In the genomic region with DNA sequence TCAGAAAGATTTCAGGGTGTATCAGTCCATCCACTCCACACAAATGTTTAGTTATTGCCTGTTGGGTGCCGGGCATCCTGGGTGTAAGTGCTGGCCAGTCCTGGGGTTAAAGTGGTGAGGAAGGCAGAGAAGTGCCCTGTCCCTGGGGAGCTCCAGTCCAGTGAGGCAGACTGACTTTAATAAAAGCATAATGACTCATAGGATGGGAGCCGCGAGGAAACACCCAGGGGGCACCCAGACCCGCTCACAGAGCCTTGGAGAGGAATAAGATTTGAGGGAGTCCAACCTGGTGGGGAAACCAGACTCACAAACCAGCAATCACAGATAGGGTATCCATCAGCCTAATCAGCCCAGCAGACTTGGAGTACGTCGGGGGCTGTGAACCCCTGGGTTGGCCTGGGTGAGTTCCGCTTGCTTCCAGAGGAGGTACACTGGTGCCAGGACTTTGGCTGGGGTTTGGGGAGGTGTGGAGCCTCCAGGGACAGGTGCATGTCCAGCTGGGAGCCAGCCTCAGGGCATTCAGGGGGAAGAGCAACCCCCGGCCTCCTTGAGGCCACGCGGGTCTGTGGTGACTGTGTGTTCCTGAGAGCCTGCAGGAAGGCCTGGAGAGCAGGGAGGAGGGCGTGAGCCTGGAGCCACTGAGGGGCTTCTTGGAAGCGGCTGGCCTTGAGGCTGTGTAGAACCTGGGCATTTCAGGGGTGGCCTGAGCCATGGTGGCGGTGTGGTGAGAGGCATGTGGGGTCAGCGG, we compare ENCODE assay signal across 10 cellular contexts. TPM values are rescaled to one million over a fixed set of nuclear protein-coding genes. Genes with fewer than 3 reads are reported as not detected.
DNase-seq lines count a peak whose midpoint lies in the region; ATAC-seq and TF ChIP-seq lines count a peak whose summit lies in the region.
"Had no signal": no experiment of that assay in that cellular context is flagged by ENCODE, and none has a peak within 500 bp of the region (broad histone marks: within the 10 kb centered on the region; RNA-seq: fewer than 3 reads in every experiment).

No MANE protein-coding gene starts in this region.

- H3K4me1 ChIP-seq in HEK293 (ENCODE audit: control insufficient read depth, insufficient read depth, low read length), result no peaks in the 10 kb centered on the region
- H3K4me1 ChIP-seq in adipocyte (ENCODE audit: control insufficient read depth, insufficient read depth, low read length), result peaks cover 74% of the 10 kb centered on the region
- peaks cover 42% of the 10 kb centered on the region for H3K4me1 ChIP-seq in suprapubic skin

- no peak for ATAC-seq in GM19455 (IDR thresholded peaks at IDR 0.05; ENCODE audit: unreplicated experiment)
- no peak for ATAC-seq in GM18907 (IDR thresholded peaks at IDR 0.05; ENCODE audit: unreplicated experiment)
- no peak for ATAC-seq in HG02840 (IDR thresholded peaks at IDR 0.05; ENCODE audit: low FRiP score, unreplicated experiment)
- no peak for ATAC-seq in GM19324 (IDR thresholded peaks at IDR 0.05; ENCODE audit: low FRiP score, unreplicated experiment)

- H3K36me3 ChIP-seq in HEK293 (ENCODE audit: control insufficient read depth in 2 of 2, insufficient read depth in 1 of 2, low read length in 2 of 2), result no peaks in the 10 kb centered on the region
- no peaks in the 10 kb centered on the region for H3K36me3 ChIP-seq in adipocyte (ENCODE audit: control insufficient read depth, insufficient read depth, low read length, severe bottlenecking)
- no peaks in the 10 kb centered on the region for H3K36me3 ChIP-seq in suprapubic skin

- H3K4me3 ChIP-seq in HEK293 (ENCODE audit: low read depth, low read length), result no peak overlapping the region
- H3K4me3 ChIP-seq in adipocyte (ENCODE audit: low read length), result peak overlapping the region; percentile 23
- H3K4me3 ChIP-seq in suprapubic skin, result peak overlapping the region; percentile 5

- TF ChIP-seq CTCF in HEK293 (tag by site-specific recombination; IDR thresholded peaks at IDR 0.05), result no peak
- TF ChIP-seq CTCF in suprapubic skin (IDR thresholded peaks at IDR 0.05), result no peak

- no peak for TF ChIP-seq EP300 in suprapubic skin (IDR thresholded peaks at IDR 0.05)

- H3K27ac ChIP-seq in HEK293 (ENCODE audit: extremely low read depth, low read depth, low read length), result no peak overlapping the region
- H3K27ac ChIP-seq in suprapubic skin, result peak overlapping the region; percentile 39

- H3K27me3 ChIP-seq in adipocyte (replicated peaks; ENCODE audit: control insufficient read depth, insufficient read depth, low read length), result no peaks in the 10 kb centered on the region
- peaks cover 16% of the 10 kb centered on the region for H3K27me3 ChIP-seq in suprapubic skin

- POLR2A ChIA-PET in HEK293 (lab: Yijun Ruan, JAX), result no interaction called here

- H3K9me3 ChIP-seq in HEK293 (ENCODE audit: control insufficient read depth, insufficient read depth, low read depth, low read length), result no peaks in the 10 kb centered on the region
- no peaks in the 10 kb centered on the region for H3K9me3 ChIP-seq in adipocyte (ENCODE audit: control insufficient read depth, low read length)
- no peaks in the 10 kb centered on the region for H3K9me3 ChIP-seq in suprapubic skin

- CTCF ChIA-PET in HEK293 (lab: Yijun Ruan, JAX), result interaction anchor here (0.7 to 3.2 kb wide), 5 partner anchors 8 to 39 kb away, joined by 3 to 20 read pairs (median 10); partner anchors contain the start of gene LRRC71

- WGBS in suprapubic skin, result 86% methylated on average over 6 of the region's 14 CpGs

- TF ChIP-seq POLR2A in suprapubic skin (IDR thresholded peaks at IDR 0.05), result no peak

- peak overlapping the region; percentile 40 for H3K9ac ChIP-seq in adipocyte (ENCODE audit: low read length)

- DNase-seq in adipocyte (ENCODE audit: low read depth) (peak; percentile 79), hepatic stellate cell (ENCODE audit: low spot score) (peak; percentile 93), suprapubic skin (ENCODE audit: low spot score in 2 of 2) (no peak)
- DNase-seq: cerebellar nuclear complex, NCI-H1417 had no signal

TF ChIP-seq in HEK293, 187 proteins besides CTCF, POLR2A, EP300 and RAD21:
- peak; percentile 62; the same call in 1 of the 2 replicates for TF ChIP-seq ZNF26 (tag by site-specific recombination; IDR thresholded peaks at IDR 0.05)
- TF ChIP-seq ZIC2 (tag by site-specific recombination; IDR thresholded peaks at IDR 0.05), result peak; percentile 40
- TF ChIP-seq PRDM1 (tag by site-specific recombination; IDR thresholded peaks at IDR 0.05), result no peak
- TF ChIP-seq GLIS1 (tag by site-specific recombination; IDR thresholded peaks at IDR 0.05), result peak; percentile 64
- TF ChIP-seq TSHZ1 (tag by site-specific recombination; IDR thresholded peaks at IDR 0.05; ENCODE audit: borderline replicate concordance), result no peak

RNA-seq across cellular contexts. Expression of gene PEAR1, which starts 3.7 kb away (rescaled TPM):
- total RNA-seq in suprapubic skin, result 1 to 10 TPM; 2.4 to 5.7 (median 3.8) TPM

RNA-seq across cellular contexts. Expression of gene LRRC71, which starts 23.2 kb away (rescaled TPM):
- not detected for total RNA-seq in suprapubic skin

RNA-seq across cellular contexts. Expression of gene NTRK1, which starts 36.6 kb away (rescaled TPM):
- under 1 TPM in 1 of 4 donors, not detected in 3; 0.32 TPM for total RNA-seq in suprapubic skin

RNA-seq across cellular contexts. Expression of gene INSRR, which starts 38.3 kb away (rescaled TPM):
- not detected for total RNA-seq in suprapubic skin

Comparison
In these comparisons a context has a peak if more than half of its experiments do, and no peak if none do; other contexts are left out.
1. DNase-seq: peak in adipocyte (single experiment) and hepatic stellate cell (single experiment); none in suprapubic skin (0 of 2).